Comparison of ENCODE assay signal across 9 cellular contexts in the genomic region with DNA sequence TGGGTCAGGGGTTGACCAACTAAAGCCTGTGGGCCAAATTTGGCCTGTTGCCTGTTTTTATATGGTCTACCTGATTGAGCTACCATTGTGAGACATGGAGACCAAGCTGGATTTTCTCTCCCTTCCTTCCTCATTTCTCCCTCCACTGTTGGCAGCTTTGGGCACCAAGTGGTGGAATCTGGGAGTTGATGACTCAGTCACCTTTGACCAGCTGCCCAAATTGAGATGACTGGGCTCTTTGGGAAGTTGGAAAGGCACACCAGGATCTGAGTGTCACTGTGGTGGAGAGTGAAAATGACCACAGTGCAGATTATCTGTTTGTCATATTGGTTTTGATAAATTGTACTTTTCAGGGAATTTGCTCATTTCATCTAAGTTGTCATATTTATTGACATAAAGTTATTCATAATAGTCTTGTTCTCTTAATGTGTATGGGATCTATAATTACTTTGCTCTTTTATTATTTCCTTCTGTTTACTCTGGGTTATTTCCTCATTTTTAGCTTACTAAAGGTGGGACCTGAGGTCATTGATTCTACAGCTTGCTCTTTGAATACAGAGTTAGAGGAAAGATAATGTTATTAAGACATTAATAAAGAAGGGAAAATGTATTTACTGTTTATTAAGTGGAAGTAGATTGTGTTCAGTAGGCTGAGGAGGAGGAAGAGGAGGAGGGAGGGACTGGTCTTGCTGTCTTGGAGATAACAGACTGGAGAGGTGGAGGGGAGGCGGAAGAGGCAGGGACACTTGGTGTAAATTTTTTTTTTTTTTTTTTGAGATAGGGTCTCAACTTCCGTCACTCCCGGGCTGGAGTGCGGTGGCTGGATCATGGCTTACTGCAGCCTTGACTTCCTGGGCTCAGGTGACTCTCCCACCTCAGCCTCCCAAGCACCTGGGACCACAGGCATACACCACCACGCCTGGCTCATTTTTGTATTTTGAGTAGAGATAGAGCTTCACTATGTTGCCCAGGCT. TPM values are rescaled to one million over a fixed set of nuclear protein-coding genes. Genes with fewer than 3 reads are reported as not detected.
DNase-seq lines count a peak whose midpoint lies in the region; ATAC-seq and TF ChIP-seq lines count a peak whose summit lies in the region.
"Had no signal": no experiment of that assay in that cellular context is flagged by ENCODE, and none has a peak within 500 bp of the region (broad histone marks: within the 10 kb centered on the region; RNA-seq: fewer than 3 reads in every experiment).

No MANE protein-coding gene starts in this region.

- DNase-seq in CD14-positive monocyte (ENCODE audit: low spot score) (no peak), MV-4-11 (lab: John Stamatoyannopoulos, UW) (peak; percentile 27), colonic mucosa (peak; percentile 72), myocyte (ENCODE audit: low read depth) (peak; percentile 90), NCI-H748 treated with DMSO at 0.1 percent for 48 hours (lab: John Stamatoyannopoulos, UW) (no peak), NCI-H446 treated with DMSO at 0.1 percent for 48 hours (lab: John Stamatoyannopoulos, UW) (no peak)
- DNase-seq: NCI-H524 had no signal

- H3K4me1 Mint-ChIP-seq in CD14-positive monocyte, result peaks cover 44% of the 10 kb centered on the region

- H3K27ac ChIP-seq in colonic mucosa, result peak overlapping the region; percentile 41

- ATAC-seq in GM21576 (IDR thresholded peaks at IDR 0.05; ENCODE audit: unreplicated experiment) (no peak), GM21423 (IDR thresholded peaks at IDR 0.05; ENCODE audit: unreplicated experiment) (no peak)

- no peak for TF ChIP-seq CTCF in CD14-positive monocyte (IDR thresholded peaks at IDR 0.05)
- no peak for TF ChIP-seq CTCF in colonic mucosa (IDR thresholded peaks at IDR 0.05)

- no peaks in the 10 kb centered on the region for H3K9me3 Mint-ChIP-seq in CD14-positive monocyte

- peak overlapping the region in 5 of 7 donors; percentile 12 to 74 (median 30) for H3K27ac Mint-ChIP-seq in CD14-positive monocyte

- intact Hi-C loops in CD14-positive monocyte (cut with micrococcal nuclease), result no loop called here
- intact Hi-C loops in colonic mucosa (cut with DNase I), result no loop called here

- no peaks in the 10 kb centered on the region for H3K9me3 ChIP-seq in colonic mucosa

- no peak overlapping the region for H3K4me3 ChIP-seq in colonic mucosa

- peaks cover 31% of the 10 kb centered on the region for H3K4me1 ChIP-seq in colonic mucosa

- H3K27me3 Mint-ChIP-seq in CD14-positive monocyte (ENCODE audit: low read depth in 3 of 3), result peaks cover 0 to 2% (median 0%) of the 10 kb centered on the region in 3 donors

- H3K4me3 Mint-ChIP-seq in CD14-positive monocyte, result no peak overlapping the region

- H3K36me3 Mint-ChIP-seq in CD14-positive monocyte, result peaks cover 16 to 45% of the 10 kb centered on the region in 2 donors

- no peaks in the 10 kb centered on the region for H3K27me3 ChIP-seq in colonic mucosa

- H3K36me3 ChIP-seq in colonic mucosa, result no peaks in the 10 kb centered on the region

- H3K9ac ChIP-seq in colonic mucosa (ENCODE audit: low read depth in 2 of 2, low read length in 2 of 2), result no peak overlapping the region

RNA-seq across cellular contexts. Expression of a gene that starts 31.8 kb away (rescaled TPM):
- polyA plus RNA-seq in CD14-positive monocyte, result 10 to 100 TPM; 17.3 to 56.9 TPM
- 100 to 1,000 TPM in 1 of 2 donors, 10 to 100 TPM in 1; 83.3 to 101 TPM for total RNA-seq in colonic mucosa
- 153 and 161 TPM in 2 replicates for total RNA-seq in myocyte
- polyA plus RNA-seq in myocyte (2012), result 68.5 TPM

Comparison
In these comparisons a context has a peak if more than half of its experiments do, and no peak if none do; other contexts are left out.
1. DNase-seq: peak in MV-4-11 (single experiment), colonic mucosa (single experiment) and myocyte (single experiment); none in CD14-positive monocyte (single experiment), NCI-H748 treated with DMSO at 0.1 percent for 48 hours (single experiment) and NCI-H446 treated with DMSO at 0.1 percent for 48 hours (single experiment).